9 cellular contexts compared by ENCODE assay signal in genomic region chr3:181278468-181279238, GRCh38.
A peak's percentile ranks its signal among the peaks of the same experiment; 100 is the strongest.
DNase-seq lines count a peak whose midpoint lies in the region; ATAC-seq and TF ChIP-seq lines count a peak whose summit lies in the region.
"Had no signal": no experiment of that assay in that cellular context is flagged by ENCODE, and none has a peak within 500 bp of the region (broad histone marks: within the 10 kb centered on the region; RNA-seq: fewer than 3 reads in every experiment).

No MANE protein-coding gene starts in this region.

- H3K79me2 ChIP-seq in mammary epithelial cell (ENCODE audit: insufficient read depth, low read length), result no peaks in the 10 kb centered on the region

- H3K27me3 ChIP-seq in mammary epithelial cell (ENCODE audit: insufficient read depth, low read length) (peaks cover 7% of the 10 kb centered on the region), aorta (ENCODE audit: control insufficient read depth in 1 of 2, insufficient read depth in 2 of 2, low read length in 1 of 2) (no peaks in the 10 kb centered on the region)

- intact Hi-C loops in mammary epithelial cell (cut with micrococcal nuclease) (no loop called here), aorta (cut with DNase I) (no loop called here)

- in situ Hi-C loops in mammary epithelial cell (cut with MboI; ENCODE audit: low sequenced_read_pairs in 2 of 2), result no loop called here

- no peaks in the 10 kb centered on the region for H3K36me3 ChIP-seq in mammary epithelial cell (ENCODE audit: insufficient read depth, low read length)
- H3K36me3 ChIP-seq in aorta (ENCODE audit: control insufficient read depth in 1 of 2, insufficient read depth in 2 of 2, low read length in 1 of 2), result no peaks in the 10 kb centered on the region

- H3K4me1 ChIP-seq in mammary epithelial cell (ENCODE audit: insufficient read depth, low read length), result no peaks in the 10 kb centered on the region
- no peaks in the 10 kb centered on the region for H3K4me1 ChIP-seq in aorta (ENCODE audit: control insufficient read depth in 1 of 2, insufficient read depth in 2 of 2, low read length in 2 of 2)

- no peaks in the 10 kb centered on the region for H4K20me1 ChIP-seq in mammary epithelial cell (ENCODE audit: insufficient read depth, low read length)

- H3K27ac ChIP-seq in mammary epithelial cell (ENCODE audit: insufficient read depth, low read depth, low read length), result no peak overlapping the region
- H3K27ac ChIP-seq in aorta (ENCODE audit: low read depth in 1 of 2, low read length in 2 of 2), result no peak overlapping the region
- H3K27ac ChIP-seq: HL-60 had no signal

- no peak overlapping the region for H3K9ac ChIP-seq in mammary epithelial cell (ENCODE audit: insufficient read depth, low read length)

- CTCF ChIA-PET in mammary epithelial cell (lab: Charles Lee; ENCODE audit: low non-redundant PET), result interaction anchor here (0.8 kb wide), 1 partner anchor 578 kb away, joined by 6 read pairs; no protein-coding TSS in a partner anchor

- ATAC-seq in aorta (ENCODE audit: low FRiP score), result no peak

- no peak overlapping the region for H3K4me2 ChIP-seq in mammary epithelial cell (ENCODE audit: insufficient read depth, low read depth, low read length)

- no TSS peak for BruUV-seq in mammary epithelial cell (replicated peaks; lab: Mats Ljungman, UMichigan)

- H3K4me3 ChIP-seq in mammary epithelial cell (replicated peaks in 1 of 3; ENCODE audit: insufficient read depth in 1 of 3, low read depth in 2 of 3, low read length in 3 of 3) (no peak overlapping the region), aorta (ENCODE audit: low read length in 2 of 2) (no peak overlapping the region)

- WGBS in mammary epithelial cell (ENCODE audit: low coverage, missing lambda C conversion rate), result 27% methylated on average over 5 of the region's 5 CpGs
- WGBS in aorta, 2 donors, result 44 to 45% methylated on average over 5 of the region's 5 CpGs

- H3K9me3 ChIP-seq in mammary epithelial cell (replicated peaks; ENCODE audit: insufficient read depth, low read length) (no peaks in the 10 kb centered on the region), aorta (ENCODE audit: control insufficient read depth, low read length) (no peaks in the 10 kb centered on the region)

- DNase-seq in NCI-H146 treated with DMSO at 0.1 percent for 48 hours (lab: John Stamatoyannopoulos, UW; ENCODE audit: unreplicated experiment), result peak; percentile 95
- DNase-seq in mammary epithelial cell, result no peak
- DNase-seq in pons (ENCODE audit: low spot score), result peak; percentile 61
- DNase-seq in nucleus accumbens (lab: John Stamatoyannopoulos, UW), result no peak
- no peak for DNase-seq in aorta
- no peak for DNase-seq in NCI-H2171 treated with DMSO at 0.1 percent for 48 hours (lab: John Stamatoyannopoulos, UW)
- DNase-seq: NCI-H526 treated with DMSO at 0.1 percent for 48 hours had no signal

- no peak overlapping the region for H2AFZ ChIP-seq in mammary epithelial cell (ENCODE audit: low read depth, low read length)

- TF ChIP-seq CTCF in GM12872 (IDR thresholded peaks at IDR 0.05; ENCODE audit: insufficient read depth, low read depth, low read length) (0 out of 3 replicates have a peak, but pooled peaks have one; percentile 4), mammary epithelial cell (conservative IDR thresholded peaks at IDR 0.05 in 1 of 2, IDR thresholded peaks at IDR 0.05 in 1 of 2; ENCODE audit: extremely low read depth in 1 of 2, insufficient read depth in 1 of 2, low read depth in 1 of 2, low read length in 2 of 2) (peak; percentile 18 to 19)

- dilution Hi-C loops in mammary epithelial cell (cut with HindIII; ENCODE audit: low sequenced_read_pairs), result no loop called here

Comparison
In these comparisons a context has a peak if more than half of its experiments do, and no peak if none do; other contexts are left out.
1. DNase-seq: peak in NCI-H146 treated with DMSO at 0.1 percent for 48 hours (single experiment) and pons (single experiment); none in mammary epithelial cell (single experiment), nucleus accumbens (0 of 56), aorta (0 of 2) and NCI-H2171 treated with DMSO at 0.1 percent for 48 hours (single experiment).